8 cellular contexts compared by ENCODE assay signal in genomic region chr12:12376636-12377448, GRCh38. TPM values are rescaled to one million over a fixed set of nuclear protein-coding genes. Genes with fewer than 3 reads are reported as not detected.
A peak's percentile ranks its signal among the peaks of the same experiment; 100 is the strongest.
DNase-seq lines count a peak whose midpoint lies in the region; ATAC-seq and TF ChIP-seq lines count a peak whose summit lies in the region.

No MANE protein-coding gene starts in this region.

- no peaks in the 10 kb centered on the region for H3K79me2 ChIP-seq in Loucy (ENCODE audit: insufficient read depth, low read length)
- no peaks in the 10 kb centered on the region for H3K79me2 ChIP-seq in PC-9 (ENCODE audit: low read depth)

- CTCF ChIA-PET in PC-9 (lab: Charles Lee) = interaction anchor here (0.6 to 1.5 kb wide), 6 partner anchors 23 to 847 kb away, joined by 3 to 10 read pairs (median 5); no protein-coding TSS in a partner anchor

- no peaks in the 10 kb centered on the region for H3K9me3 ChIP-seq in Loucy (ENCODE audit: insufficient read depth, low read depth, low read length)
- no peaks in the 10 kb centered on the region for H3K9me3 ChIP-seq in PC-9 (ENCODE audit: insufficient read depth, low read depth)
- H3K9me3 ChIP-seq in thoracic aorta = no peaks in the 10 kb centered on the region

- H3K36me3 ChIP-seq in Loucy (ENCODE audit: insufficient read depth, low read length) = no peaks in the 10 kb centered on the region
- H3K36me3 ChIP-seq in PC-9 (ENCODE audit: low read depth) = no peaks in the 10 kb centered on the region
- no peaks in the 10 kb centered on the region for H3K36me3 ChIP-seq in thoracic aorta

- no peak overlapping the region for H3K27ac ChIP-seq in PC-9
- H3K27ac ChIP-seq in thoracic aorta = no peak overlapping the region

- peak; percentile 60 for ATAC-seq in GM18858 (IDR thresholded peaks at IDR 0.05; ENCODE audit: unreplicated experiment)
- no peak for ATAC-seq in thoracic aorta (ENCODE audit: insufficient number of reproducible peaks, low FRiP score, low read depth)

- H3K4me2 ChIP-seq in Loucy (ENCODE audit: low read depth, low read length, poor library complexity, severe bottlenecking) (no peak overlapping the region), PC-9 (no peak overlapping the region)

- TF ChIP-seq CTCF in Loucy (conservative IDR thresholded peaks at IDR 0.05; ENCODE audit: low read length) = peak; percentile 62
- TF ChIP-seq CTCF in PC-9 (conservative IDR thresholded peaks at IDR 0.05) = peak; percentile 87
- TF ChIP-seq CTCF in cardiac fibroblast (IDR thresholded peaks at IDR 0.05; ENCODE audit: low read depth, low read length) = peak; percentile 54
- TF ChIP-seq CTCF in thoracic aorta (IDR thresholded peaks at IDR 0.05) = peak; percentile 74

- no peaks in the 10 kb centered on the region for H3F3A ChIP-seq in Loucy (ENCODE audit: low read depth)
- no peaks in the 10 kb centered on the region for H3F3A ChIP-seq in PC-9 (ENCODE audit: insufficient read depth, low read depth)

- POLR2A ChIA-PET in PC-9 (lab: Charles Lee; ENCODE audit: unreplicated experiment) = interaction anchor here (0.6 kb wide), 1 partner anchor 436 kb away, joined by 5 read pairs; no protein-coding TSS in a partner anchor

- no peak overlapping the region for H3K9ac ChIP-seq in Loucy (ENCODE audit: low read depth, low read length, poor library complexity, severe bottlenecking)

- intact Hi-C loops in PC-9 (cut with micrococcal nuclease; ENCODE audit: unreplicated experiment) = loop anchor here (1.0 to 5.0 kb wide), 8 partner anchors 186 to 605 kb away; partner anchors contain the start of genes DUSP16 and GPR19

- no peaks in the 10 kb centered on the region for H4K20me1 ChIP-seq in Loucy (ENCODE audit: insufficient read depth, low read length, poor library complexity, severe bottlenecking)
- H4K20me1 ChIP-seq in PC-9 (ENCODE audit: insufficient read depth) = no peaks in the 10 kb centered on the region

- peak; percentile 88 for DNase-seq in CD1c-positive myeloid dendritic cell (ENCODE audit: extremely low spot score)
- DNase-seq in PC-9 = peak in 1 of 2 experiments; percentile 80
- DNase-seq in cardiac fibroblast (ENCODE audit: low read depth in 2 of 2) = peak; percentile 88
- DNase-seq in kidney tubule cell (ENCODE audit: low spot score) = peak; percentile 81
- no peak for DNase-seq in thoracic aorta (ENCODE audit: low spot score)
- no peak for DNase-seq in stimulated activated CD8-positive, alpha-beta memory T cell treated with anti-CD3 and anti-CD28 coated beads, Interleukin-4, amount 100 ng/mL, for 48 hours

- H3K4me1 ChIP-seq in Loucy (ENCODE audit: insufficient read depth, low read length, poor library complexity, severe bottlenecking) (peaks cover 10% of the 10 kb centered on the region), PC-9 (replicated peaks; ENCODE audit: insufficient read depth) (no peaks in the 10 kb centered on the region), thoracic aorta (ENCODE audit: control insufficient read depth in 1 of 2, low read depth in 2 of 2) (peaks cover 17 to 21% of the 10 kb centered on the region in 2 donors)

- H2AFZ ChIP-seq in Loucy (ENCODE audit: low read length) (no peak overlapping the region), PC-9 (no peak overlapping the region)

- H3K4me3 ChIP-seq in Loucy (ENCODE audit: low read length, poor library complexity, severe bottlenecking) = no peak overlapping the region
- no peak overlapping the region for H3K4me3 ChIP-seq in PC-9
- H3K4me3 ChIP-seq in cardiac fibroblast (replicated peaks in 1 of 2; ENCODE audit: low read depth in 2 of 2, low read length in 2 of 2) = no peak overlapping the region
- H3K4me3 ChIP-seq in thoracic aorta = no peak overlapping the region

- H3K27me3 ChIP-seq in Loucy (ENCODE audit: insufficient read depth, low read length, poor library complexity, severe bottlenecking) (no peaks in the 10 kb centered on the region), PC-9 (ENCODE audit: insufficient read depth, low read depth) (no peaks in the 10 kb centered on the region), thoracic aorta (replicated peaks; ENCODE audit: insufficient read depth) (no peaks in the 10 kb centered on the region)

- H3K9me2 ChIP-seq in Loucy (replicated peaks; ENCODE audit: low read depth, low read length) (no peaks in the 10 kb centered on the region), PC-9 (ENCODE audit: insufficient read depth) (no peaks in the 10 kb centered on the region)

- BruUV-seq in PC-9 (replicated peaks; lab: Mats Ljungman, UMichigan) = no TSS peak

RNA-seq across cellular contexts. Expression of gene BORCS5, which starts 20.0 kb away (rescaled TPM):
- 18.2 and 19.7 TPM in 2 replicates for total RNA-seq in PC-9 (2021)
- total RNA-seq in thoracic aorta = 10 to 100 TPM; 20.6 to 27.1 TPM

RNA-seq across cellular contexts. Expression of gene MANSC1, which starts 26.8 kb away (rescaled TPM):
- 25.5 and 32.0 TPM in 2 replicates for total RNA-seq in PC-9 (2021)
- 10 to 100 TPM; 36.6 to 38.1 TPM for total RNA-seq in thoracic aorta

Comparison
In these comparisons a context has a peak if more than half of its experiments do, and no peak if none do; other contexts are left out.
1. DNase-seq: peak in CD1c-positive myeloid dendritic cell (single experiment), cardiac fibroblast (2 of 2) and kidney tubule cell (single experiment); none in thoracic aorta (single experiment) and stimulated activated CD8-positive, alpha-beta memory T cell treated with anti-CD3 and anti-CD28 coated beads, Interleukin-4, amount 100 ng/mL, for 48 hours (single experiment).
2. Peak in every context shown above with its lines, with median percentiles within 50 percentile points of each other: CTCF ChIP-seq.